Comparison of ENCODE assay signal across 17 cellular contexts in the genomic region with DNA sequence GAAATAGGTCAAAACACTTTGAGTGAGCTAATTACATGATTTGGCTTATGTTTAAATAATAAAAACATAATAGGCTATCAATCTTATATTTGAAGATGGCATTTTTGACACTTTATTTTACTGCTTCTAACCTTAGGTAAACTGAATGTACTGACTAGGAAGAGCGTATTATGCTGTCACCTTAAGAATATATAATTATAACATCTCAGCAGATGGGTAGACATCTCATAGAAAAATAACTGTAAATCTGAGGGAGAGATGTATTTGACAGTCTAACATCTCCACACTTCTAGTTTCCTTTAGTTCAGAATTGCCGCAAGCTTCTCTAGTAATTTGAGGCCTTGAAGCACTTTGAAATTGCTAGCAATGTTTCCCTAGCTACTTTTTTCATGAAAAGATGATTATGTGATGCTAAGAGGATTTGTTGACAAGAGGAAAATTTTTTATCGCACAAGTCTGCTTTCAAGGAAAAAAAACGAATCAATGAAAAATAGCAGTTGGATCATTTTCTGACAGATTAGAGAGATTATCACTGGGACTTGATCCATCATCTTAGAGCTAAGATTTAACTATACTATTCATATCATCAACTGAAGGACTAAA.
DNase-seq lines count a peak whose midpoint lies in the region; ATAC-seq and TF ChIP-seq lines count a peak whose summit lies in the region.
"Had no signal": no experiment of that assay in that cellular context is flagged by ENCODE, and none has a peak within 500 bp of the region (broad histone marks: within the 10 kb centered on the region; RNA-seq: fewer than 3 reads in every experiment).

No MANE protein-coding gene starts in this region.

- H3K4me1 ChIP-seq in ACC112 (ENCODE audit: control insufficient read depth, insufficient read depth, low read length, unreplicated experiment) (no peaks in the 10 kb centered on the region), HCT116 (ENCODE audit: control insufficient read depth in 1 of 2, insufficient read depth in 2 of 2, low read length in 2 of 2) (no peaks in the 10 kb centered on the region)
- H3K4me1 ChIP-seq: A549, BE2C had no signal

- H3K27me3 ChIP-seq in ACC112 (ENCODE audit: insufficient read depth, low read length) (no peaks in the 10 kb centered on the region), HCT116 (ENCODE audit: insufficient read depth, low read length) (no peaks in the 10 kb centered on the region), neural cell (ENCODE audit: insufficient read depth, low read depth, low read length) (peaks cover 4% of the 10 kb centered on the region)
- H3K27me3 ChIP-seq: BE2C, BLaER1 had no signal

- POLR2A ChIA-PET in HCT116 (lab: Charles Lee), result no interaction called here

- CTCF ChIA-PET in HCT116 (lab: Charles Lee), result no interaction called here

- no TSS peak for BruUV-seq in HCT116 (replicated peaks; lab: Mats Ljungman, UMichigan)

- peak overlapping the region; percentile 35 for H2AFZ ChIP-seq in ACC112 (ENCODE audit: low read length, unreplicated experiment)
- H2AFZ ChIP-seq in HCT116 (ENCODE audit: low read depth, low read length, poor library complexity, severe bottlenecking), result peak overlapping the region; percentile 69
- no peak overlapping the region for H2AFZ ChIP-seq in neural cell (ENCODE audit: low read depth, low read length)

- intact Hi-C loops in HCT116 (cut with micrococcal nuclease), result no loop called here

- H3K9ac ChIP-seq in HCT116 (ENCODE audit: low read length) (no peak overlapping the region), neural cell (ENCODE audit: low read length) (no peak overlapping the region)
- H3K9ac ChIP-seq: BLaER1 had no signal

- H3K79me2 ChIP-seq in ACC112 (ENCODE audit: control insufficient read depth, insufficient read depth, low read length, unreplicated experiment) (no peaks in the 10 kb centered on the region), HCT116 (ENCODE audit: insufficient read depth, low read length) (no peaks in the 10 kb centered on the region), neural cell (replicated peaks; ENCODE audit: insufficient read depth, low read length) (no peaks in the 10 kb centered on the region)

- DNase-seq in HCT116 (ENCODE audit: low read depth, low spot score) (no peak), NCI-H2227 treated with DMSO at 0.1 percent for 48 hours (lab: John Stamatoyannopoulos, UW) (peak; percentile 64), SHP77 treated with DMSO at 0.1 percent for 48 hours (lab: John Stamatoyannopoulos, UW) (no peak), NCI-H345 treated with DMSO at 0.1 percent for 48 hours (lab: John Stamatoyannopoulos, UW; ENCODE audit: unreplicated experiment) (no peak), KG1 (lab: John Stamatoyannopoulos, UW) (no peak)
- DNase-seq: BE2C; C1 segment of cervical spinal cord; CD4-positive, alpha-beta memory T cell; CD4-positive, CD25-positive, alpha-beta regulatory T cell; CD8-positive, alpha-beta memory T cell; DMS79 treated with DMSO at 0.1 percent for 48 hours; GF-D8 had no signal

- no peaks in the 10 kb centered on the region for H3K9me3 ChIP-seq in HCT116 (ENCODE audit: control insufficient read depth in 1 of 2, insufficient read depth in 1 of 2, low read depth in 1 of 2, low read length in 2 of 2)
- H3K9me3 ChIP-seq in neural cell (ENCODE audit: low read length), result no peaks in the 10 kb centered on the region
- H3K9me3 ChIP-seq: A549, BE2C, BLaER1 had no signal

- TF ChIP-seq RAD21 in HCT116 (IDR thresholded peaks at IDR 0.05; ENCODE audit: low read depth) (no peak), neural cell (conservative IDR thresholded peaks at IDR 0.05) (peak; percentile 49)

- H3F3A ChIP-seq in neural cell (ENCODE audit: insufficient read depth, low read length, poor library complexity, severe bottlenecking), result peaks cover 2% of the 10 kb centered on the region

- H3K36me3 ChIP-seq in ACC112 (ENCODE audit: insufficient read depth, low read length) (no peaks in the 10 kb centered on the region), HCT116 (ENCODE audit: control insufficient read depth in 1 of 2, insufficient read depth in 2 of 2, low read length in 2 of 2) (no peaks in the 10 kb centered on the region), neural cell (ENCODE audit: insufficient read depth, low read length) (no peaks in the 10 kb centered on the region)
- H3K36me3 ChIP-seq: BE2C, BLaER1 had no signal

- TF ChIP-seq CTCF in HCT116 (IDR thresholded peaks at IDR 0.05 in 2 of 3, conservative IDR thresholded peaks at IDR 0.05 in 1 of 3; ENCODE audit: borderline replicate concordance in 1 of 3, insufficient read depth in 1 of 3, low read depth in 2 of 3, low read length in 2 of 3) (no peak), neural cell (IDR thresholded peaks at IDR 0.05; ENCODE audit: poor library complexity, severe bottlenecking) (no peak)

- H3K4me2 ChIP-seq in HCT116 (ENCODE audit: low read length) (no peak overlapping the region), neural cell (ENCODE audit: low read length) (no peak overlapping the region)
- H3K4me2 ChIP-seq: A549, BLaER1 had no signal

- no peak for ATAC-seq in HCT116
- ATAC-seq: A549 had no signal

- H3K9me2 ChIP-seq in HCT116 (ENCODE audit: insufficient read depth) (no peaks in the 10 kb centered on the region), neural cell (ENCODE audit: insufficient read depth, low read length) (no peaks in the 10 kb centered on the region)

- TF ChIP-seq EP300 in neural cell (conservative IDR thresholded peaks at IDR 0.05; ENCODE audit: poor library complexity, severe bottlenecking), result peak; percentile 99

- H4K20me1 ChIP-seq in HCT116 (ENCODE audit: insufficient read depth) (no peaks in the 10 kb centered on the region), neural cell (ENCODE audit: insufficient read depth) (no peaks in the 10 kb centered on the region)
- H4K20me1 ChIP-seq: BLaER1 had no signal

- no peak overlapping the region for H3K4me3 ChIP-seq in ACC112 (ENCODE audit: low read depth, low read length)
- no peak overlapping the region for H3K4me3 ChIP-seq in HCT116 (replicated peaks in 1 of 2; ENCODE audit: low read depth in 1 of 2, low read length in 2 of 2)
- no peak overlapping the region for H3K4me3 ChIP-seq in neural cell (ENCODE audit: low read length)
- H3K4me3 ChIP-seq: A549, BLaER1 had no signal

- TF ChIP-seq POLR2A in HCT116 (IDR thresholded peaks at IDR 0.05; ENCODE audit: borderline replicate concordance, extremely low read depth, insufficient read depth, insufficient read length), result no peak

- H3K27ac ChIP-seq in ACC112 (ENCODE audit: low read depth, low read length) (no peak overlapping the region), HCT116 (ENCODE audit: low read depth, low read length) (no peak overlapping the region), neural cell (ENCODE audit: low read length) (no peak overlapping the region)
- H3K27ac ChIP-seq: 22Rv1, A549, BLaER1 had no signal

- RAD21 ChIA-PET in HCT116 (lab: Charles Lee; ENCODE audit: low non-redundant PET in 1 of 2, low total read pairs in 2 of 2, uncharacterized antibody in 2 of 2, unreplicated experiment in 2 of 2), result no interaction called here

TF ChIP-seq in HCT116, 20 proteins besides CTCF, POLR2A, EP300 and RAD21:
- no peak for TF ChIP-seq ZBTB33 (IDR thresholded peaks at IDR 0.05; ENCODE audit: extremely low read depth, insufficient replicate concordance, low read length)
TF ChIP-seq in HCT116: peak in this region for 0.

TF ChIP-seq in neural cell, 6 proteins besides CTCF, POLR2A, EP300 and RAD21:
- TF ChIP-seq MXI1 (conservative IDR thresholded peaks at IDR 0.05; ENCODE audit: poor library complexity, severe bottlenecking) (no peak), REST (IDR thresholded peaks at IDR 0.05; ENCODE audit: borderline replicate concordance) (peak; percentile 97), POLR2AphosphoS5 (IDR thresholded peaks at IDR 0.05) (peak; percentile 95), SMC3 (conservative IDR thresholded peaks at IDR 0.05; ENCODE audit: poor library complexity) (peak; percentile 46)
